Comparison of ENCODE assay signal across 11 cellular contexts in genomic region chr14:92933481-92933880, GRCh38. TPM values are rescaled to one million over a fixed set of nuclear protein-coding genes. Genes with fewer than 3 reads are reported as not detected.
"Had no signal": no experiment of that assay in that cellular context is flagged by ENCODE, and none has a peak within 500 bp of the region (broad histone marks: within the 10 kb centered on the region; RNA-seq: fewer than 3 reads in every experiment).

No MANE protein-coding gene starts in this region.

- H3K4me1 ChIP-seq: HAP-1 had no signal

- H3K27ac ChIP-seq: GM23248, HL-60 had no signal

- H3K9ac ChIP-seq: GM23248 had no signal

- H3K4me3 ChIP-seq: GM23248, HAP-1, K562 had no signal

- H2AFZ ChIP-seq: GM23248 had no signal

- DNase-seq: GM23248, GOT3, H7, HFFc6, IMR-90, KG1 had no signal

- H3K9me3 ChIP-seq: HAP-1 had no signal

- ATAC-seq: HCT116, K562 had no signal

RNA-seq across cellular contexts. Expression of gene CHGA, which starts 10.5 kb away (rescaled TPM):
- total RNA-seq: GM23248, H4, HFFc6, IMR-90, K562 had no signal
- polyA plus RNA-seq: GM23248, IMR-90, K562 had no signal
